ENCODE assay signal across 15 cellular contexts in genomic region chr5:141772281-141772680, GRCh38.
"Had no signal": no experiment of that assay in that cellular context is flagged by ENCODE, and none has a peak within 500 bp of the region (broad histone marks: within the 10 kb centered on the region; RNA-seq: fewer than 3 reads in every experiment).

No MANE protein-coding gene starts in this region.

- H3K4me2 ChIP-seq: neural progenitor cell had no signal

- H3K27me3 ChIP-seq: cardiac muscle cell, neural progenitor cell, vagina had no signal

- DNase-seq: activated CD4-positive, alpha-beta T cell treated with anti-CD3 and anti-CD28 coated beads for 4 hours; activated CD8-positive, alpha-beta memory T cell treated with anti-CD3 and anti-CD28 coated beads, Interleukin-2, amount 50 U/mL, for 48 hours; activated CD8-positive, alpha-beta T cell treated with anti-CD3 and anti-CD28 coated beads for 36 hours; activated naive CD4-positive, alpha-beta T cell; effector CD8-positive, alpha-beta T cell; retina; stomach; T-cell had no signal

- H2AFZ ChIP-seq: neural progenitor cell had no signal

- ATAC-seq: activated CD8-positive, alpha-beta T cell treated with anti-CD3 and anti-CD28 coated beads for 36 hours; T-cell had no signal

- H3K4me3 ChIP-seq: cardiac muscle cell, coronary artery, neural progenitor cell, skin epidermis, stomach, vagina had no signal

- FAIRE-seq: astrocyte, islet of Langerhans had no signal

- H3K27ac ChIP-seq: cardiac muscle cell, coronary artery, neural progenitor cell, skin epidermis, stomach, vagina had no signal

- H3K36me3 ChIP-seq: cardiac muscle cell, neural progenitor cell, stomach, vagina had no signal

- H3K9me3 ChIP-seq: stomach, vagina had no signal

- H3K4me1 ChIP-seq: stomach, vagina had no signal
